5 cellular contexts compared by ENCODE assay signal in genomic region chr7:16519985-16520384, GRCh38. TPM values are rescaled to one million over a fixed set of nuclear protein-coding genes. Genes with fewer than 3 reads are reported as not detected.
"Had no signal": no experiment of that assay in that cellular context is flagged by ENCODE, and none has a peak within 500 bp of the region (broad histone marks: within the 10 kb centered on the region; RNA-seq: fewer than 3 reads in every experiment).

No MANE protein-coding gene starts in this region.

RNA-seq across cellular contexts. Expression of gene LRRC72, which starts 6.6 kb away (rescaled TPM):
- total RNA-seq: HepG2, HT-29, HT1080, IMR-90 had no signal
- polyA plus RNA-seq: HepG2, IgD-negative memory B cell, IMR-90 had no signal

RNA-seq across cellular contexts. Expression of gene SOSTDC1, which starts 54.4 kb away (rescaled TPM):
- total RNA-seq: HepG2, HT1080, IMR-90 had no signal
- polyA plus RNA-seq: HepG2, IgD-negative memory B cell had no signal
